8 cellular contexts compared by ENCODE assay signal in the genomic region with DNA sequence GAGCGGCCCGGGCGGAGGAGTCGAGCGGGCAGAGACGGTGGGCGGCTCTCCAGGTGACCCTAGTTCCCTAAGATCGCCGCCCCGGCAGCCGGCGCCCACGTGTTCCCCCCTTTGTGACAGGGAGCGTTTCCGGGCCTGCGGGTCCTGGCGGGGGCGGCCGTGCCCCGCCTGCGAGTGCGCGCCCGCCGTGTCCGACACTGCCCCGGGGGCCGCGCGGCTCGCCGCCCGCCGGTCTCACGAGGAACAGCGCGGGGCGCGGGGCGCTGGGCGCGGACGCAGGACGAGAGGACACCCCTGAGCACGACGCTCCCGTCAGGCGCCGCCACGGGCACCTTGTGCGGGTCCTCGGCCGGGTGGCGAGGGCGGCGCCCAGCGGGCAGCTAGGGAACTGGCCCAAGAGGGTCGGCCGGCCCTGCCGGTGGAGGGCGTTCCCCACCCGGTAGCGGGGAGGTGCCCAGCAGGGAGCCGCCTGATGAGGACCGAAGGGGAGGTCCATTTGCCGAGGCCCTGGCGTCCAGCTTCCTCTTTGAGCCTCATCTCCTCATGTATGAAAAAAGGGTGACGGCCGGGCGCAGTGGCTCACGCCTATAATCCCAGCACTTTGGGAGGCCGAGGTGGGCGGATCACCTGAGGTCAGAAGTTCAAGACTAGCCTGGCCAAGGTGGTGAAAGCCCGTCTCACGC.
DNase-seq lines count a peak whose midpoint lies in the region; ATAC-seq lines count a peak whose summit lies in the region.

A gene (minus strand): TSS at position 137 of the 683 bp plus-strand sequence. CDS start 535 bp downstream, outside the sequence.

- H3K27ac ChIP-seq in ACC112 (ENCODE audit: low read depth, low read length) = peak within 1 kb of the TSS; percentile 83

- H3K79me2 ChIP-seq in ACC112 (ENCODE audit: control insufficient read depth, insufficient read depth, low read length, unreplicated experiment) = peaks cover 26% of the 10 kb centered on the region

- DNase-seq in NCI-H446 (lab: John Stamatoyannopoulos, UW) (peak; percentile 63 to 91), cerebellar cortex (ENCODE audit: low spot score) (peak; percentile 84), kidney glomerular epithelial cell (lab: John Stamatoyannopoulos, UW) (peak; percentile 73)
- DNase-seq in activated CD4-positive, CD25-positive, alpha-beta regulatory T cell treated with anti-CD3 and anti-CD28 coated beads, Interleukin-2, amount 50 U/mL, for 72 hours = peak; percentile 89
- peak; percentile 64 to 66 for DNase-seq in stimulated activated CD4-positive, alpha-beta T cell treated with anti-CD3 and anti-CD28 coated beads, Interleukin-1b, Interleukin-23, amount 100 ng/mL, for 1 hour (ENCODE audit: low read depth in 2 of 2)

- ATAC-seq in GM18867 (IDR thresholded peaks at IDR 0.05; ENCODE audit: unreplicated experiment) = peak; percentile 77
- peak; percentile 76 for ATAC-seq in HG03175 (IDR thresholded peaks at IDR 0.05; ENCODE audit: unreplicated experiment)

- peaks cover 15% of the 10 kb centered on the region for H3K4me1 ChIP-seq in ACC112 (ENCODE audit: control insufficient read depth, insufficient read depth, low read length, unreplicated experiment)

- H3K36me3 ChIP-seq in ACC112 (ENCODE audit: insufficient read depth, low read length) = no peaks in the 10 kb centered on the region; the same call in 1 of the 2 replicates

- peak within 1 kb of the TSS; percentile 51 for H2AFZ ChIP-seq in ACC112 (ENCODE audit: low read length, unreplicated experiment)

- peak within 1 kb of the TSS; percentile 94 for H3K4me3 ChIP-seq in ACC112 (ENCODE audit: low read depth, low read length)

- no peaks in the 10 kb centered on the region for H3K27me3 ChIP-seq in ACC112 (ENCODE audit: insufficient read depth, low read length)

Comparison
In these comparisons a context has a peak if more than half of its experiments do, and no peak if none do; other contexts are left out.
1. Peak in every context shown above with its lines: DNase-seq, ATAC-seq, H3K4me3 ChIP-seq and H3K27ac ChIP-seq.